Comparison of ENCODE assay signal across 20 cellular contexts in genomic region chr7:139750459-139751095, GRCh38. TPM values are rescaled to one million over a fixed set of nuclear protein-coding genes. Genes with fewer than 3 reads are reported as not detected.
DNase-seq lines count a peak whose midpoint lies in the region; ATAC-seq and TF ChIP-seq lines count a peak whose summit lies in the region.
"Had no signal": no experiment of that assay in that cellular context is flagged by ENCODE, and none has a peak within 500 bp of the region (broad histone marks: within the 10 kb centered on the region; RNA-seq: fewer than 3 reads in every experiment).

No MANE protein-coding gene starts in this region.

- H3K27ac ChIP-seq in CD4-positive, CD25-positive, alpha-beta regulatory T cell (ENCODE audit: insufficient read depth, low read length, poor library complexity, severe bottlenecking) = no peak overlapping the region
- H3K27ac ChIP-seq in naive thymus-derived CD4-positive, alpha-beta T cell (ENCODE audit: low read depth, low read length) = no peak overlapping the region
- no peak overlapping the region for H3K27ac ChIP-seq in testis

- H3K4me3 ChIP-seq in CD4-positive, CD25-positive, alpha-beta regulatory T cell (ENCODE audit: low read depth, low read length) = no peak overlapping the region
- no peak overlapping the region for H3K4me3 ChIP-seq in Jurkat, Clone E6-1 (ENCODE audit: low read length)
- no peak overlapping the region for H3K4me3 ChIP-seq in naive thymus-derived CD4-positive, alpha-beta T cell (ENCODE audit: low read length)
- H3K4me3 ChIP-seq in testis = no peak overlapping the region

- TF ChIP-seq POLR2A in testis (IDR thresholded peaks at IDR 0.05) = no peak

- peak; percentile 35 for DNase-seq in activated naive CD4-positive, alpha-beta T cell treated with anti-CD3 and anti-CD28 coated beads for 36 hours
- DNase-seq in activated naive CD4-positive, alpha-beta T cell treated with Interleukin-2 at 50 U/mL for 16 hours = no peak
- peak in 2 of 3 donors; percentile 13 to 32 for DNase-seq in CD4-positive, CD25-positive, alpha-beta regulatory T cell
- DNase-seq in Jurkat, Clone E6-1 (ENCODE audit: low read depth, low spot score) = peak; percentile 71
- DNase-seq in naive thymus-derived CD4-positive, alpha-beta T cell = peak in 5 of 9 donors; percentile 16 to 40 (median 31)
- DNase-seq in testis (no peak), NCI-H1105 treated with DMSO at 0.1 percent for 48 hours (lab: John Stamatoyannopoulos, UW) (no peak)
- DNase-seq: ACHN, AML-193, Calu3, HFFc6, NCI-H1417, NCI-H187 treated with DMSO at 0.1 percent for 48 hours, NCI-H2171, NCI-H446, RPMI8226, SIG-M5 had no signal

- POLR2A ChIA-PET in naive thymus-derived CD4-positive, alpha-beta T cell (lab: Charles Lee) = interaction anchor here (0.6 to 1.2 kb wide), 3 partner anchors 9 to 23 kb away, joined by 3 read pairs; no protein-coding TSS in a partner anchor

- no peaks in the 10 kb centered on the region for H3K36me3 ChIP-seq in CD4-positive, CD25-positive, alpha-beta regulatory T cell (ENCODE audit: control insufficient read depth, insufficient read depth, low read length)
- H3K36me3 ChIP-seq in naive thymus-derived CD4-positive, alpha-beta T cell (ENCODE audit: control insufficient read depth in 2 of 3, insufficient read depth in 3 of 3, low read length in 3 of 3) = no peaks in the 10 kb centered on the region
- no peaks in the 10 kb centered on the region for H3K36me3 ChIP-seq in testis (ENCODE audit: low read depth, missing control alignments)

- peaks cover 1% of the 10 kb centered on the region for H3K36me3 Mint-ChIP-seq in activated naive CD4-positive, alpha-beta T cell treated with anti-CD3 and anti-CD28 coated beads for 36 hours (ENCODE audit: low read depth)
- H3K36me3 Mint-ChIP-seq in CD4-positive, CD25-positive, alpha-beta regulatory T cell = peaks cover 3% of the 10 kb centered on the region
- peaks cover 0 to 14% (median 5%) of the 10 kb centered on the region in 5 donors for H3K36me3 Mint-ChIP-seq in naive thymus-derived CD4-positive, alpha-beta T cell
- H3K36me3 Mint-ChIP-seq in activated T-helper 17 cell treated with anti-CD3 and anti-CD28 coated beads, Interleukin-2, amount 50 U/mL, for 72 hours (ENCODE audit: low read depth) = peaks cover 8% of the 10 kb centered on the region

- no peak for TF ChIP-seq CTCF in testis (IDR thresholded peaks at IDR 0.05)

- H3K9me3 Mint-ChIP-seq in activated naive CD4-positive, alpha-beta T cell treated with anti-CD3 and anti-CD28 coated beads for 36 hours = no peaks in the 10 kb centered on the region
- no peaks in the 10 kb centered on the region for H3K9me3 Mint-ChIP-seq in CD4-positive, CD25-positive, alpha-beta regulatory T cell
- no peaks in the 10 kb centered on the region for H3K9me3 Mint-ChIP-seq in naive thymus-derived CD4-positive, alpha-beta T cell
- H3K9me3 Mint-ChIP-seq in activated T-helper 17 cell treated with anti-CD3 and anti-CD28 coated beads, Interleukin-2, amount 50 U/mL, for 72 hours = no peaks in the 10 kb centered on the region
- H3K9me3 Mint-ChIP-seq: CD14-positive monocyte, HFFc6, IgD-negative memory B cell had no signal

- no peak overlapping the region for H3K27ac Mint-ChIP-seq in activated naive CD4-positive, alpha-beta T cell treated with anti-CD3 and anti-CD28 coated beads for 36 hours
- H3K27ac Mint-ChIP-seq in CD4-positive, CD25-positive, alpha-beta regulatory T cell = no peak overlapping the region
- H3K27ac Mint-ChIP-seq in naive thymus-derived CD4-positive, alpha-beta T cell = no peak overlapping the region
- no peak overlapping the region for H3K27ac Mint-ChIP-seq in activated T-helper 17 cell treated with anti-CD3 and anti-CD28 coated beads, Interleukin-2, amount 50 U/mL, for 72 hours
- H3K27ac Mint-ChIP-seq: HFFc6 had no signal

- H3K4me3 Mint-ChIP-seq in activated naive CD4-positive, alpha-beta T cell treated with anti-CD3 and anti-CD28 coated beads for 36 hours = no peak overlapping the region
- H3K4me3 Mint-ChIP-seq in CD4-positive, CD25-positive, alpha-beta regulatory T cell = no peak overlapping the region
- H3K4me3 Mint-ChIP-seq in naive thymus-derived CD4-positive, alpha-beta T cell = peak overlapping the region in 6 of 10 donors; percentile 2 to 58 (median 8)
- no peak overlapping the region for H3K4me3 Mint-ChIP-seq in activated T-helper 17 cell treated with anti-CD3 and anti-CD28 coated beads, Interleukin-2, amount 50 U/mL, for 72 hours
- H3K4me3 Mint-ChIP-seq: CD14-positive monocyte, HFFc6, IgD-negative memory B cell had no signal

- CTCF ChIA-PET in activated naive CD4-positive, alpha-beta T cell treated with anti-CD3 and anti-CD28 coated beads for 36 hours (lab: Charles Lee) = no interaction called here
- CTCF ChIA-PET in naive thymus-derived CD4-positive, alpha-beta T cell (lab: Charles Lee) = interaction anchor here (1.1 kb wide), 2 partner anchors 13 to 22 kb away, joined by 3 to 4 read pairs; no protein-coding TSS in a partner anchor

- H3K9me3 ChIP-seq in CD4-positive, CD25-positive, alpha-beta regulatory T cell (ENCODE audit: control insufficient read depth in 2 of 2, low read length in 2 of 2) = no peaks in the 10 kb centered on the region
- no peaks in the 10 kb centered on the region for H3K9me3 ChIP-seq in naive thymus-derived CD4-positive, alpha-beta T cell (ENCODE audit: control insufficient read depth in 2 of 3, low read length in 3 of 3)
- H3K9me3 ChIP-seq in testis = no peaks in the 10 kb centered on the region

- H3K27me3 Mint-ChIP-seq in activated naive CD4-positive, alpha-beta T cell treated with anti-CD3 and anti-CD28 coated beads for 36 hours (ENCODE audit: low read depth) = no peaks in the 10 kb centered on the region
- peaks cover 7% of the 10 kb centered on the region for H3K27me3 Mint-ChIP-seq in CD4-positive, CD25-positive, alpha-beta regulatory T cell
- H3K27me3 Mint-ChIP-seq in naive thymus-derived CD4-positive, alpha-beta T cell = no peaks in the 10 kb centered on the region
- no peaks in the 10 kb centered on the region for H3K27me3 Mint-ChIP-seq in activated T-helper 17 cell treated with anti-CD3 and anti-CD28 coated beads, Interleukin-2, amount 50 U/mL, for 72 hours

- H3K27me3 ChIP-seq in CD4-positive, CD25-positive, alpha-beta regulatory T cell (ENCODE audit: control insufficient read depth, insufficient read depth, low read length) = no peaks in the 10 kb centered on the region
- H3K27me3 ChIP-seq in naive thymus-derived CD4-positive, alpha-beta T cell (ENCODE audit: control insufficient read depth in 2 of 2, insufficient read depth in 2 of 2, low read length in 2 of 2) = no peaks in the 10 kb centered on the region
- no peaks in the 10 kb centered on the region for H3K27me3 ChIP-seq in testis

- intact Hi-C loops in activated naive CD4-positive, alpha-beta T cell treated with anti-CD3 and anti-CD28 coated beads for 36 hours (cut with micrococcal nuclease) = no loop called here
- intact Hi-C loops in naive thymus-derived CD4-positive, alpha-beta T cell (cut with micrococcal nuclease) = loop anchor here in 1 of 2 donors (2.0 kb wide), 1 partner anchor 16 kb away; no protein-coding TSS in a partner anchor
- intact Hi-C loops in testis (cut with DNase I; ENCODE audit: low total_unique reads) = no loop called here

- H3K4me1 Mint-ChIP-seq in activated naive CD4-positive, alpha-beta T cell treated with anti-CD3 and anti-CD28 coated beads for 36 hours (ENCODE audit: low read depth) = peaks cover 47% of the 10 kb centered on the region
- peaks cover 5 to 65% (median 14%) of the 10 kb centered on the region in 4 donors for H3K4me1 Mint-ChIP-seq in CD4-positive, CD25-positive, alpha-beta regulatory T cell
- H3K4me1 Mint-ChIP-seq in naive thymus-derived CD4-positive, alpha-beta T cell = peaks cover 38 to 94% (median 85%) of the 10 kb centered on the region in 7 donors
- H3K4me1 Mint-ChIP-seq in activated T-helper 17 cell treated with anti-CD3 and anti-CD28 coated beads, Interleukin-2, amount 50 U/mL, for 72 hours = peaks cover 41% of the 10 kb centered on the region

- H3K4me1 ChIP-seq in CD4-positive, CD25-positive, alpha-beta regulatory T cell (ENCODE audit: control insufficient read depth, insufficient read depth, low read length, poor library complexity, severe bottlenecking) = no peaks in the 10 kb centered on the region
- no peaks in the 10 kb centered on the region for H3K4me1 ChIP-seq in naive thymus-derived CD4-positive, alpha-beta T cell (ENCODE audit: control insufficient read depth in 2 of 2, insufficient read depth in 2 of 2, low read length in 2 of 2)
- peaks cover 10% of the 10 kb centered on the region for H3K4me1 ChIP-seq in testis

- no peak for ATAC-seq in CD4-positive, CD25-positive, alpha-beta regulatory T cell (ENCODE audit: low read depth in 2 of 2)
- ATAC-seq in naive thymus-derived CD4-positive, alpha-beta T cell = no peak
- ATAC-seq in activated T-helper 17 cell treated with anti-CD3 and anti-CD28 coated beads, Interleukin-2, amount 50 U/mL, for 72 hours (replicated peaks) = no peak

- 93 to 99% methylated on average over 6 of the region's 6 CpGs for WGBS in testis, 2 donors

RNA-seq across cellular contexts. Expression of gene HIPK2, which starts 27.2 kb away (rescaled TPM):
- total RNA-seq in activated naive CD4-positive, alpha-beta T cell treated with anti-CD3 and anti-CD28 coated beads for 36 hours = 10 to 100 TPM; 16.8 to 17.3 TPM
- 17.5 TPM for total RNA-seq in CD4-positive, CD25-positive, alpha-beta regulatory T cell
- 1 to 10 TPM in 1 of 4 donors, under 1 TPM in 3; 0.44 to 1.3 (median 0.68) TPM for polyA plus RNA-seq in CD4-positive, CD25-positive, alpha-beta regulatory T cell
- polyA plus RNA-seq in Jurkat, Clone E6-1 (2012; ENCODE audit: insufficient read depth, insufficient read length) = 4.2 TPM
- total RNA-seq in naive thymus-derived CD4-positive, alpha-beta T cell = 10 to 100 TPM; 27.3 to 44.0 (median 37.3) TPM
- 1 to 10 TPM; 4.6 to 8.5 TPM for polyA plus RNA-seq in naive thymus-derived CD4-positive, alpha-beta T cell
- 10 to 100 TPM; 44.2 to 46.9 TPM for total RNA-seq in activated T-helper 17 cell treated with anti-CD3 and anti-CD28 coated beads, Interleukin-2, amount 50 U/mL, for 72 hours
- 10 to 100 TPM; 17.8 to 22.4 TPM for total RNA-seq in testis
- polyA plus RNA-seq in testis (ENCODE audit: insufficient read depth, low read depth, low replicate concordance) = 6.3 TPM

Comparison
In these comparisons a context has a peak if more than half of its experiments do, and no peak if none do; other contexts are left out.
1. DNase-seq: peak in activated naive CD4-positive, alpha-beta T cell treated with anti-CD3 and anti-CD28 coated beads for 36 hours (single experiment), CD4-positive, CD25-positive, alpha-beta regulatory T cell (2 of 3), Jurkat, Clone E6-1 (single experiment) and naive thymus-derived CD4-positive, alpha-beta T cell (5 of 9); none in activated naive CD4-positive, alpha-beta T cell treated with Interleukin-2 at 50 U/mL for 16 hours (single experiment), testis (single experiment) and NCI-H1105 treated with DMSO at 0.1 percent for 48 hours (single experiment).
2. H3K4me3 Mint-ChIP-seq: peak in naive thymus-derived CD4-positive, alpha-beta T cell (6 of 10); none in activated naive CD4-positive, alpha-beta T cell treated with anti-CD3 and anti-CD28 coated beads for 36 hours (single experiment), CD4-positive, CD25-positive, alpha-beta regulatory T cell (0 of 4) and activated T-helper 17 cell treated with anti-CD3 and anti-CD28 coated beads, Interleukin-2, amount 50 U/mL, for 72 hours (single experiment).